In genomic region chr10:45241865-45242518, GRCh38 we compare ENCODE assay signal across 13 cellular contexts.
"Had no signal": no experiment of that assay in that cellular context is flagged by ENCODE, and none has a peak within 500 bp of the region (broad histone marks: within the 10 kb centered on the region; RNA-seq: fewer than 3 reads in every experiment).

No MANE protein-coding gene starts in this region.

- H3K27me3 ChIP-seq: breast epithelium, gastrocnemius medialis had no signal

- H3K36me3 ChIP-seq: breast epithelium, gastrocnemius medialis, thoracic aorta had no signal

- ATAC-seq: activated CD4-positive, CD25-positive, alpha-beta regulatory T cell treated with anti-CD3 and anti-CD28 coated beads, Interleukin-2, amount 50 U/mL, for 24 hours; gastrocnemius medialis; stimulated activated naive CD8-positive, alpha-beta T cell treated with anti-CD3 and anti-CD28 coated beads, Interleukin-15, amount 100 ng/mL, for 72 hours had no signal

- DNase-seq: activated CD4-positive, alpha-beta T cell treated with anti-CD3 and anti-CD28 coated beads, Interleukin-2, amount 50 U/mL, for 48 hours; activated gamma-delta T cell; activated T-cell treated with anti-CD3 and anti-CD28 coated beads, Interleukin-2, amount 50 U/mL, for 48 hours; aorta; gastrocnemius medialis; kidney glomerular epithelial cell; retina; stimulated activated CD4-positive, alpha-beta T cell treated with anti-CD3 and anti-CD28 coated beads, Interleukin-4, amount 100 ng/mL, for 24 hours; stimulated activated naive CD8-positive, alpha-beta T cell treated with anti-CD3 and anti-CD28 coated beads, Interleukin-15, amount 100 ng/mL, for 72 hours; T-helper 2 cell had no signal

- H3K9me3 ChIP-seq: breast epithelium, gastrocnemius medialis, thoracic aorta had no signal

- H3K27ac ChIP-seq: breast epithelium, gastrocnemius medialis, thoracic aorta had no signal

- H3K4me1 ChIP-seq: breast epithelium, gastrocnemius medialis had no signal

- H3K4me3 ChIP-seq: breast epithelium, gastrocnemius medialis, thoracic aorta had no signal
